In genomic region chrX:45711231-45711630, GRCh38 we compare ENCODE assay signal across 17 cellular contexts.
DNase-seq lines count a peak whose midpoint lies in the region; ATAC-seq, FAIRE-seq and TF ChIP-seq lines count a peak whose summit lies in the region.
"Had no signal": no experiment of that assay in that cellular context is flagged by ENCODE, and none has a peak within 500 bp of the region (broad histone marks: within the 10 kb centered on the region; RNA-seq: fewer than 3 reads in every experiment).

No MANE protein-coding gene starts in this region.

- peak overlapping the region; percentile 46; the same call in 2 of the 3 replicates for H3K4me2 ChIP-seq in A549

- ATAC-seq in A549 (no peak), SK-N-SH treated with all-trans-retinoic acid at 6 μM for 48 hours (peak; percentile 14), GM21619 (IDR thresholded peaks at IDR 0.05; ENCODE audit: unreplicated experiment) (no peak)

- no peak for TF ChIP-seq CTCF in A549 (IDR thresholded peaks at IDR 0.05)

- H3K9me3 ChIP-seq in A549: no peaks in the 10 kb centered on the region

- TF ChIP-seq EP300 in A549 (IDR thresholded peaks at IDR 0.05): no peak

- CTCF ChIA-PET in A549 (lab: Yijun Ruan, JAX): interaction anchor here (2.7 to 3.6 kb wide), 2 partner anchors 10 to 389 kb away, joined by 8 to 10 read pairs; no protein-coding TSS in a partner anchor

- TF ChIP-seq POLR2A in A549 (IDR thresholded peaks at IDR 0.05; ENCODE audit: low read length): no peak

- TF ChIP-seq RAD21 in A549 (conservative IDR thresholded peaks at IDR 0.05 in 1 of 2, IDR thresholded peaks at IDR 0.05 in 1 of 2): no peak

- H3K27ac ChIP-seq in A549 (peak overlapping the region; percentile 11 to 69; a peak in 2 of 6 replicates), epithelial cell of prostate (peak overlapping the region; percentile 97)
- H3K27ac ChIP-seq: SK-N-MC had no signal

- FAIRE-seq in A549 (lab: Jason Lieb, UNC): no peak
- FAIRE-seq: endometrium, HTR-8/SVneo had no signal

- no peak for DNase-seq in A549 (ENCODE audit: low read depth in 1 of 2, low spot score in 1 of 2)
- DNase-seq in EL: peak; percentile 78
- DNase-seq in epithelial cell of prostate (ENCODE audit: low read depth, low spot score): no peak
- no peak for DNase-seq in kidney glomerular epithelial cell (lab: John Stamatoyannopoulos, UW)
- no peak for DNase-seq in NCI-H82 treated with DMSO at 0.1 percent for 48 hours (lab: John Stamatoyannopoulos, UW; ENCODE audit: unreplicated experiment)
- no peak for DNase-seq in cerebellar nuclear complex (lab: John Stamatoyannopoulos, UW)
- DNase-seq: aorta; CD4-positive, CD25-positive, alpha-beta regulatory T cell; hypothalamus; NCI-H1417 treated with DMSO at 0.1 percent for 48 hours; NCI-H526 treated with DMSO at 0.1 percent for 48 hours; stimulated activated naive CD4-positive, alpha-beta T cell treated with Interleukin-2 at 50 U/mL for 16 hours had no signal

- 81% methylated on average over 5 of the region's 5 CpGs for WGBS in A549 (ENCODE audit: missing lambda C conversion rate)

- H3K4me3 ChIP-seq in A549: no peak overlapping the region
- H3K4me3 ChIP-seq: SK-N-MC had no signal

- peaks cover 25% of the 10 kb centered on the region for H3K4me1 ChIP-seq in A549

- POLR2A ChIA-PET in A549 (lab: Yijun Ruan, JAX): no interaction called here

TF ChIP-seq in A549, 52 proteins besides CTCF, POLR2A, EP300 and RAD21 (continues in another document):
- TF ChIP-seq HMGXB4 (CRISPR knock-in tag; IDR thresholded peaks at IDR 0.05; ENCODE audit: borderline replicate concordance) (no peak), MAFK (IDR thresholded peaks at IDR 0.05; ENCODE audit: partially characterized antibody) (no peak), MAZ (IDR thresholded peaks at IDR 0.05; ENCODE audit: borderline replicate concordance, low read depth, low read length) (no peak), JUN (IDR thresholded peaks at IDR 0.05) (no peak), ESRRA (IDR thresholded peaks at IDR 0.05; ENCODE audit: borderline replicate concordance, low read length) (no peak), REST (IDR thresholded peaks at IDR 0.05) (no peak), HOXA7 (CRISPR knock-in tag; IDR thresholded peaks at IDR 0.05) (no peak), ZNF302 (CRISPR knock-in tag; IDR thresholded peaks at IDR 0.05) (no peak), MYC (IDR thresholded peaks at IDR 0.05; ENCODE audit: borderline replicate concordance, low read length) (no peak), KDM5A (IDR thresholded peaks at IDR 0.05) (no peak), CHD2 (IDR thresholded peaks at IDR 0.05; ENCODE audit: low read length, partially characterized antibody) (no peak), RFX5 (IDR thresholded peaks at IDR 0.05) (no peak)

TF ChIP-seq in SK-N-SH treated with all-trans-retinoic acid at 6 μM for 48 hours, 23 proteins besides CTCF, POLR2A, EP300 and RAD21:
- TF ChIP-seq ISL1 (CRISPR knock-in tag; IDR thresholded peaks at IDR 0.05): no peak
- TF ChIP-seq ZNF8 (CRISPR knock-in tag; IDR thresholded peaks at IDR 0.05): no peak
- no peak for TF ChIP-seq ESRRG (CRISPR knock-in tag; IDR thresholded peaks at IDR 0.05)
- TF ChIP-seq ZNF565 (CRISPR knock-in tag; conservative IDR thresholded peaks at IDR 0.05; ENCODE audit: low read depth): no peak
- no peak for TF ChIP-seq PATZ1 (CRISPR knock-in tag; IDR thresholded peaks at IDR 0.05; ENCODE audit: borderline replicate concordance)
- TF ChIP-seq CSDC2 (CRISPR knock-in tag; IDR thresholded peaks at IDR 0.05): no peak
- no peak for TF ChIP-seq OSR1 (CRISPR knock-in tag; IDR thresholded peaks at IDR 0.05)
- no peak for TF ChIP-seq RARB (CRISPR knock-in tag; IDR thresholded peaks at IDR 0.05)
- no peak for TF ChIP-seq ZC3H10 (CRISPR knock-in tag; IDR thresholded peaks at IDR 0.05)
- TF ChIP-seq TSHZ2 (CRISPR knock-in tag; IDR thresholded peaks at IDR 0.05): no peak
- TF ChIP-seq BACH2 (CRISPR knock-in tag; IDR thresholded peaks at IDR 0.05; ENCODE audit: borderline replicate concordance): no peak
- no peak for TF ChIP-seq GLIS3 (CRISPR knock-in tag; IDR thresholded peaks at IDR 0.05)
- no peak for TF ChIP-seq ZFP30 (CRISPR knock-in tag; IDR thresholded peaks at IDR 0.05)
- TF ChIP-seq PPARA (CRISPR knock-in tag; IDR thresholded peaks at IDR 0.05; ENCODE audit: borderline replicate concordance): no peak
- TF ChIP-seq TCF4 (CRISPR knock-in tag; IDR thresholded peaks at IDR 0.05; ENCODE audit: borderline replicate concordance): no peak
- TF ChIP-seq TOX (CRISPR knock-in tag; IDR thresholded peaks at IDR 0.05; ENCODE audit: borderline replicate concordance): no peak
- TF ChIP-seq SNAI2 (CRISPR knock-in tag; IDR thresholded peaks at IDR 0.05): no peak
- TF ChIP-seq ARNTL (CRISPR knock-in tag; IDR thresholded peaks at IDR 0.05; ENCODE audit: borderline replicate concordance, low read depth): no peak
- no peak for TF ChIP-seq CREB5 (CRISPR knock-in tag; IDR thresholded peaks at IDR 0.05; ENCODE audit: low read depth)
TF ChIP-seq in SK-N-SH treated with all-trans-retinoic acid at 6 μM for 48 hours: peak in this region for 0.
